ENCODE assay signal across 1 cellular context in genomic region chr14:89615421-89615820, GRCh38.
TF ChIP-seq lines count a peak whose summit lies in the region.

No MANE protein-coding gene starts in this region.

TF ChIP-seq in SK-N-SH, 30 proteins besides CTCF, POLR2A, EP300 and RAD21 (continued from another document):
- TF ChIP-seq USF1 (IDR thresholded peaks at IDR 0.05; ENCODE audit: borderline replicate concordance, low read depth): no peak
- TF ChIP-seq RCOR1 (IDR thresholded peaks at IDR 0.05; ENCODE audit: low read length): no peak
- no peak for TF ChIP-seq MEF2A (IDR thresholded peaks at IDR 0.05; ENCODE audit: borderline replicate concordance, low read depth)
- no peak for TF ChIP-seq YY1 (IDR thresholded peaks at IDR 0.05; ENCODE audit: low read depth)
- TF ChIP-seq FOXJ3 (CRISPR knock-in tag; IDR thresholded peaks at IDR 0.05): no peak
- no peak for TF ChIP-seq PBX3 (IDR thresholded peaks at IDR 0.05)
- no peak for TF ChIP-seq TCF12 (IDR thresholded peaks at IDR 0.05)
- no peak for TF ChIP-seq RFX5 (IDR thresholded peaks at IDR 0.05; ENCODE audit: low read length)
- no peak for TF ChIP-seq FOSL2 (IDR thresholded peaks at IDR 0.05; ENCODE audit: borderline replicate concordance, low read depth)
TF ChIP-seq in SK-N-SH: peak in this region for 0.
